In genomic region chr7:21946228-21946709, GRCh38 we compare ENCODE assay signal across 8 cellular contexts. TPM values are rescaled to one million over a fixed set of nuclear protein-coding genes. Genes with fewer than 3 reads are reported as not detected.
DNase-seq lines count a peak whose midpoint lies in the region; ATAC-seq lines count a peak whose summit lies in the region.

No MANE protein-coding gene starts in this region.

- peak overlapping the region; percentile 90 to 98 (median 95) for H3K27ac ChIP-seq in BLaER1 treated with 17β-estradiol and CSF1 and Interleukin-3, amounts not matched to agents 10 nM and 100 nM

- peak overlapping the region; percentile 87 to 99 (median 98) for H3K4me3 Mint-ChIP-seq in IgD-negative memory B cell
- H3K4me3 Mint-ChIP-seq in natural killer cell treated with Interleukin-12 subunit alpha and Interleukin-12 subunit beta and Interleukin-15 and Interleukin-18, amount 100 ng/mL, for 72 hours: peak overlapping the region; percentile 84

- ATAC-seq in natural killer cell treated with Interleukin-12 subunit alpha and Interleukin-12 subunit beta and Interleukin-15 and Interleukin-18, amount 100 ng/mL, for 72 hours: no peak
- no peak for ATAC-seq in sciatic nerve

- H3K4me3 ChIP-seq in BLaER1 treated with 17β-estradiol and CSF1 and Interleukin-3, amounts not matched to agents 10 nM and 100 nM: peak overlapping the region; percentile 78 to 89 (median 82)

- H3K4me2 ChIP-seq in BLaER1 treated with 17β-estradiol and CSF1 and Interleukin-3, amounts not matched to agents 10 nM and 100 nM: peak overlapping the region; percentile 76 to 97 (median 90)

- peaks cover 44 to 62% (median 58%) of the 10 kb centered on the region in 10 experiments for H3K4me1 ChIP-seq in BLaER1 treated with 17β-estradiol and CSF1 and Interleukin-3, amounts not matched to agents 10 nM and 100 nM

- no peaks in the 10 kb centered on the region for H3K9me3 ChIP-seq in BLaER1 treated with 17β-estradiol and CSF1 and Interleukin-3, amounts not matched to agents 10 nM and 100 nM (replicated peaks in 1 of 11)

- H3K27ac Mint-ChIP-seq in IgD-negative memory B cell: peak overlapping the region; percentile 97
- peak overlapping the region in 1 of 2 donors; percentile 29 for H3K27ac Mint-ChIP-seq in natural killer cell treated with Interleukin-12 subunit alpha and Interleukin-12 subunit beta and Interleukin-15 and Interleukin-18, amount 100 ng/mL, for 72 hours

- intact Hi-C loops in sciatic nerve (cut with DNase I): no loop called here

- H3K9ac ChIP-seq in BLaER1 treated with 17β-estradiol and CSF1 and Interleukin-3, amounts not matched to agents 10 nM and 100 nM: peak overlapping the region; percentile 88 to 98 (median 93)

- H3K27me3 ChIP-seq in BLaER1 treated with 17β-estradiol and CSF1 and Interleukin-3, amounts not matched to agents 10 nM and 100 nM: no peaks in the 10 kb centered on the region

- H3K9me3 Mint-ChIP-seq in IgD-negative memory B cell: no peaks in the 10 kb centered on the region
- H3K9me3 Mint-ChIP-seq in natural killer cell treated with Interleukin-12 subunit alpha and Interleukin-12 subunit beta and Interleukin-15 and Interleukin-18, amount 100 ng/mL, for 72 hours: no peaks in the 10 kb centered on the region

- H3K36me3 Mint-ChIP-seq in IgD-negative memory B cell: no peaks in the 10 kb centered on the region
- no peaks in the 10 kb centered on the region for H3K36me3 Mint-ChIP-seq in natural killer cell treated with Interleukin-12 subunit alpha and Interleukin-12 subunit beta and Interleukin-15 and Interleukin-18, amount 100 ng/mL, for 72 hours

- H4K20me1 ChIP-seq in BLaER1 treated with 17β-estradiol and CSF1 and Interleukin-3, amounts not matched to agents 10 nM and 100 nM: peaks cover 0 to 9% (median 0%) of the 10 kb centered on the region in 11 experiments; a peak in 4 of 22 replicates

- peaks cover 39 to 53% (median 46%) of the 10 kb centered on the region in 3 donors for H3K4me1 Mint-ChIP-seq in IgD-negative memory B cell
- peaks cover 3 to 25% of the 10 kb centered on the region in 2 donors for H3K4me1 Mint-ChIP-seq in natural killer cell treated with Interleukin-12 subunit alpha and Interleukin-12 subunit beta and Interleukin-15 and Interleukin-18, amount 100 ng/mL, for 72 hours (ENCODE audit: low read depth in 2 of 2)

- no peaks in the 10 kb centered on the region for H3K27me3 Mint-ChIP-seq in IgD-negative memory B cell
- peaks cover 8 to 25% of the 10 kb centered on the region in 2 donors for H3K27me3 Mint-ChIP-seq in natural killer cell treated with Interleukin-12 subunit alpha and Interleukin-12 subunit beta and Interleukin-15 and Interleukin-18, amount 100 ng/mL, for 72 hours

- DNase-seq in cerebellar cortex (ENCODE audit: low spot score) (peak; percentile 67), cerebellar nuclear complex (lab: John Stamatoyannopoulos, UW) (no peak), sciatic nerve (ENCODE audit: low spot score) (no peak), RKO (ENCODE audit: low spot score) (no peak), NCI-H1417 treated with DMSO at 0.1 percent for 48 hours (lab: John Stamatoyannopoulos, UW) (no peak)
- DNase-seq in natural killer cell treated with Interleukin-12 subunit alpha and Interleukin-12 subunit beta and Interleukin-15 and Interleukin-18, amount 100 ng/mL, for 72 hours (ENCODE audit: low spot score): no peak

- no peaks in the 10 kb centered on the region for H3K36me3 ChIP-seq in BLaER1 treated with 17β-estradiol and CSF1 and Interleukin-3, amounts not matched to agents 10 nM and 100 nM

RNA-seq across cellular contexts. Expression of gene CDCA7L, which starts 0.6 kb away (rescaled TPM):
- 128 TPM for polyA plus RNA-seq in IgD-negative memory B cell
- 10 to 100 TPM; 14.4 to 65.6 TPM for total RNA-seq in natural killer cell treated with Interleukin-12 subunit alpha and Interleukin-12 subunit beta and Interleukin-15 and Interleukin-18, amount 100 ng/mL, for 72 hours
- total RNA-seq in sciatic nerve: 15.9 TPM
